8 cellular contexts compared by ENCODE assay signal in the genomic region with DNA sequence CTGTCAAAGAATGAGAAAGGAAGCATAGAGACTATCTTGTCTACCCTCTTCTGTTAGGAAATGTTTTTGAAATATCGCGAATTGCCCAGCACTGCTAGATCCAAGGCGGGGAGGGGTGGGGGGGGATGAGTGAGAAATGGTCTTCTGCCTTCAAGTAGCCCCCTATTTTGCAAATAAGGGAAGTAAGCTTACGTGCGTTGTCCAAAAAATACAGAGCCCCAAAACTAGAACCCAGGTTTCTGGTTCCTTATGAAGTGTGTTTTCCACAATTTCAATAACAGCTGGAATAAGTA. TPM values are rescaled to one million over a fixed set of nuclear protein-coding genes. Genes with fewer than 3 reads are reported as not detected.
DNase-seq lines count a peak whose midpoint lies in the region; ATAC-seq and TF ChIP-seq lines count a peak whose summit lies in the region.

No MANE protein-coding gene starts in this region.

- H3K36me3 ChIP-seq in ACC112 (ENCODE audit: insufficient read depth, low read length) (no peaks in the 10 kb centered on the region), brain microvascular endothelial cell (replicated peaks) (no peaks in the 10 kb centered on the region), muscle layer of duodenum (ENCODE audit: control insufficient read depth in 1 of 2, insufficient read depth in 2 of 2, low read length in 2 of 2) (no peaks in the 10 kb centered on the region), H7 (replicated peaks; ENCODE audit: control insufficient read depth, insufficient read depth, low read length) (no peaks in the 10 kb centered on the region)

- peak overlapping the region; percentile 84 for H2AFZ ChIP-seq in ACC112 (ENCODE audit: low read length, unreplicated experiment)

- H3K27me3 ChIP-seq in ACC112 (ENCODE audit: insufficient read depth, low read length) (no peaks in the 10 kb centered on the region), HL-60 (ENCODE audit: insufficient read depth, poor library complexity, severe bottlenecking) (no peaks in the 10 kb centered on the region), brain microvascular endothelial cell (replicated peaks) (no peaks in the 10 kb centered on the region), muscle layer of duodenum (ENCODE audit: low read depth, low read length) (no peaks in the 10 kb centered on the region), H7 (ENCODE audit: control insufficient read depth, insufficient read depth, low read length) (no peaks in the 10 kb centered on the region)

- peaks cover 40% of the 10 kb centered on the region for H3K79me2 ChIP-seq in ACC112 (ENCODE audit: control insufficient read depth, insufficient read depth, low read length, unreplicated experiment)

- H3K9me3 ChIP-seq in muscle layer of duodenum (ENCODE audit: control insufficient read depth in 1 of 2, low read length in 2 of 2), result no peaks in the 10 kb centered on the region

- no peak for DNase-seq in HL-60 (ENCODE audit: low read depth in 1 of 2, low spot score in 1 of 2)
- DNase-seq in brain microvascular endothelial cell, result no peak
- DNase-seq in H7, result no peak
- no peak for DNase-seq in RKO (ENCODE audit: low spot score)

- ATAC-seq in HG03469 (IDR thresholded peaks at IDR 0.05; ENCODE audit: unreplicated experiment) (no peak), GM21723 (IDR thresholded peaks at IDR 0.05; ENCODE audit: unreplicated experiment) (no peak)

- TF ChIP-seq CTCF in HL-60 (IDR thresholded peaks at IDR 0.05; ENCODE audit: insufficient read depth, low read length) (no peak), brain microvascular endothelial cell (IDR thresholded peaks at IDR 0.05; ENCODE audit: low read depth, low read length, missing control alignments) (no peak)

- H3K4me1 ChIP-seq in ACC112 (ENCODE audit: control insufficient read depth, insufficient read depth, low read length, unreplicated experiment) (peaks cover 7% of the 10 kb centered on the region), muscle layer of duodenum (ENCODE audit: control insufficient read depth in 1 of 2, insufficient read depth in 2 of 2, low read length in 2 of 2) (peaks cover 8 to 24% of the 10 kb centered on the region in 2 donors)

- in situ Hi-C loops in brain microvascular endothelial cell (cut with HindIII; ENCODE audit: low pct_ligation_motif_present, low sequenced_read_pairs), result no loop called here

- H3K4me3 ChIP-seq in ACC112 (ENCODE audit: low read depth, low read length) (peak overlapping the region; percentile 100), HL-60 (replicated peaks; ENCODE audit: insufficient read depth, low read length) (peak overlapping the region; percentile 53), brain microvascular endothelial cell (ENCODE audit: low read depth, low read length) (peak overlapping the region; percentile 74), muscle layer of duodenum (ENCODE audit: low read depth in 1 of 2, low read length in 2 of 2) (peak overlapping the region; percentile 86 to 98), H7 (ENCODE audit: insufficient read depth, low read depth, low read length) (no peak overlapping the region; the same call in 1 of the 2 replicates)

- H3K27ac ChIP-seq in ACC112 (ENCODE audit: low read depth, low read length) (peak overlapping the region; percentile 59), HL-60 (replicated peaks) (peak overlapping the region; percentile 68), brain microvascular endothelial cell (no peak overlapping the region), muscle layer of duodenum (ENCODE audit: low read length) (no peak overlapping the region)

RNA-seq across cellular contexts. Expression of gene ILRUN, which starts 0.9 kb away (rescaled TPM):
- total RNA-seq in H7 (2014; rRNA removed; shearing (Covaris generic)), result 42.2 and 50.4 TPM in 2 replicates

RNA-seq across cellular contexts. Expression of gene SNRPC, which starts 59.8 kb away (rescaled TPM):
- 191 and 232 TPM in 2 replicates for total RNA-seq in H7 (2014; rRNA removed; shearing (Covaris generic))

Comparison
In these comparisons a context has a peak if more than half of its experiments do, and no peak if none do; other contexts are left out.
1. H3K27ac ChIP-seq: peak in ACC112 (single experiment) and HL-60 (single experiment); none in brain microvascular endothelial cell (single experiment) and muscle layer of duodenum (single experiment).